Comparison of ENCODE assay signal across 13 cellular contexts in genomic region chr11:114377612-114378267, GRCh38. TPM values are rescaled to one million over a fixed set of nuclear protein-coding genes. Genes with fewer than 3 reads are reported as not detected.
A peak's percentile ranks its signal among the peaks of the same experiment; 100 is the strongest.
DNase-seq lines count a peak whose midpoint lies in the region; ATAC-seq, FAIRE-seq and TF ChIP-seq lines count a peak whose summit lies in the region.
"Had no signal": no experiment of that assay in that cellular context is flagged by ENCODE, and none has a peak within 500 bp of the region (broad histone marks: within the 10 kb centered on the region; RNA-seq: fewer than 3 reads in every experiment).

No MANE protein-coding gene starts in this region.

- no peaks in the 10 kb centered on the region for H3K36me3 Mint-ChIP-seq in stimulated activated naive B cell treated with anti-CD40 and anti-IgM and Interleukin-4, amounts not matched to agents 10 μg/mL and 1 μg/mL and 100 μg/mL, for 72 hours

- no peaks in the 10 kb centered on the region for H3K36me3 ChIP-seq in testis (ENCODE audit: low read depth, missing control alignments)

- no peaks in the 10 kb centered on the region for H3K9me3 ChIP-seq in testis
- H3K9me3 ChIP-seq: psoas muscle had no signal

- TF ChIP-seq POLR2A in GM12891 (IDR thresholded peaks at IDR 0.05; ENCODE audit: low read depth, low read length), result no peak
- no peak for TF ChIP-seq POLR2A in testis (IDR thresholded peaks at IDR 0.05)

- H3K27me3 ChIP-seq in testis, result no peaks in the 10 kb centered on the region

- ATAC-seq in stimulated activated naive B cell treated with anti-CD40 and anti-IgM and Interleukin-4, amounts not matched to agents 10 μg/mL and 1 μg/mL and 100 μg/mL, for 72 hours (replicated peaks), result peak; percentile 48 to 87
- no peak for ATAC-seq in GM18511 (IDR thresholded peaks at IDR 0.05; ENCODE audit: unreplicated experiment)
- ATAC-seq: psoas muscle had no signal

- peak overlapping the region; percentile 43 for H3K27ac Mint-ChIP-seq in stimulated activated naive B cell treated with anti-CD40 and anti-IgM and Interleukin-4, amounts not matched to agents 10 μg/mL and 1 μg/mL and 100 μg/mL, for 72 hours
- H3K27ac Mint-ChIP-seq: activated T-helper 1 cell treated with anti-CD3 and anti-CD28 coated beads, Interleukin-12 subunit alpha, Interleukin-12 subunit beta, Interleukin-2, Interleukin-4 antibody, amounts not matched to agents 30 ng/mL and 10 ng/mL and 1 ng/mL, durations not matched to agents 14 hours and 24 hours and 36 hours had no signal

- intact Hi-C loops in testis (cut with DNase I; ENCODE audit: low total_unique reads), result no loop called here

- H3K9me3 Mint-ChIP-seq in stimulated activated naive B cell treated with anti-CD40 and anti-IgM and Interleukin-4, amounts not matched to agents 10 μg/mL and 1 μg/mL and 100 μg/mL, for 72 hours, result peaks cover 0 to 4% of the 10 kb centered on the region in 2 donors
- H3K9me3 Mint-ChIP-seq: activated T-helper 1 cell treated with anti-CD3 and anti-CD28 coated beads, Interleukin-12 subunit alpha, Interleukin-12 subunit beta, Interleukin-2, Interleukin-4 antibody, amounts not matched to agents 30 ng/mL and 10 ng/mL and 1 ng/mL, durations not matched to agents 14 hours and 24 hours and 36 hours had no signal

- TF ChIP-seq CTCF in foreskin fibroblast (IDR thresholded peaks at IDR 0.05; ENCODE audit: low read depth, low read length) (no peak), testis (IDR thresholded peaks at IDR 0.05) (no peak)

- DNase-seq in GM12891 (ENCODE audit: insufficient read length, low spot score), result no peak
- peak; percentile 26 for DNase-seq in T1000 (lab: John Stamatoyannopoulos, UW)
- peak; percentile 90 to 96 for DNase-seq in foreskin fibroblast
- DNase-seq in stimulated activated naive B cell treated with anti-CD40 and anti-IgM and Interleukin-4, amounts not matched to agents 10 μg/mL and 1 μg/mL and 100 μg/mL, for 72 hours, result peak; percentile 11
- no peak for DNase-seq in testis
- DNase-seq in activated CD8-positive, alpha-beta memory T cell treated with anti-CD3 and anti-CD28 coated beads, Interleukin-2, amount 50 U/mL, for 48 hours, result no peak
- DNase-seq: activated CD4-positive, alpha-beta T cell treated with anti-CD3 and anti-CD28 coated beads for 1 hour; midbrain; NCI-H2029 treated with DMSO at 0.1 percent for 48 hours; psoas muscle had no signal

- H3K27ac ChIP-seq in testis, result no peak overlapping the region
- H3K27ac ChIP-seq: psoas muscle had no signal

- H3K27me3 Mint-ChIP-seq in stimulated activated naive B cell treated with anti-CD40 and anti-IgM and Interleukin-4, amounts not matched to agents 10 μg/mL and 1 μg/mL and 100 μg/mL, for 72 hours, result peaks cover 46 to 52% of the 10 kb centered on the region in 2 donors

- H3K4me3 ChIP-seq in foreskin fibroblast (ENCODE audit: low read depth in 1 of 2, low read length in 2 of 2), result no peak overlapping the region
- H3K4me3 ChIP-seq in testis, result no peak overlapping the region
- H3K4me3 ChIP-seq: psoas muscle had no signal

- WGBS in testis, 2 donors, result 91 to 97% methylated on average over 6 to 7 of the region's 7 CpGs

- H3K4me3 Mint-ChIP-seq in stimulated activated naive B cell treated with anti-CD40 and anti-IgM and Interleukin-4, amounts not matched to agents 10 μg/mL and 1 μg/mL and 100 μg/mL, for 72 hours, result no peak overlapping the region
- H3K4me3 Mint-ChIP-seq: activated T-helper 1 cell treated with anti-CD3 and anti-CD28 coated beads, Interleukin-12 subunit alpha, Interleukin-12 subunit beta, Interleukin-2, Interleukin-4 antibody, amounts not matched to agents 30 ng/mL and 10 ng/mL and 1 ng/mL, durations not matched to agents 14 hours and 24 hours and 36 hours had no signal

- no peak for FAIRE-seq in GM12891 (lab: Jason Lieb, UNC)
- FAIRE-seq: GM12892 had no signal

- no peaks in the 10 kb centered on the region for H3K4me1 ChIP-seq in testis
- H3K4me1 ChIP-seq: psoas muscle had no signal

- H3K4me1 Mint-ChIP-seq in stimulated activated naive B cell treated with anti-CD40 and anti-IgM and Interleukin-4, amounts not matched to agents 10 μg/mL and 1 μg/mL and 100 μg/mL, for 72 hours, result peaks cover 8% of the 10 kb centered on the region in 2 donors

TF ChIP-seq in GM12891, 5 proteins besides CTCF, POLR2A, EP300 and RAD21:
- TF ChIP-seq POLR2AphosphoS5 (IDR thresholded peaks at IDR 0.05; ENCODE audit: low read depth, low read length), result no peak
- peak; percentile 53 for TF ChIP-seq SPI1 (IDR thresholded peaks at IDR 0.05; ENCODE audit: low read depth, low read length)

RNA-seq across cellular contexts. Expression of gene C11orf71, which starts 22.6 kb away (rescaled TPM):
- 3.2 TPM for polyA plus RNA-seq in GM12891 (2012; ENCODE audit: low read depth, missing spikeins)
- 100 to 1,000 TPM in 1 of 2 donors, 10 to 100 TPM in 1; 40.6 to 119 TPM for total RNA-seq in testis
- 119 TPM for polyA plus RNA-seq in testis (ENCODE audit: insufficient read depth, low read depth, low replicate concordance)

RNA-seq across cellular contexts. Expression of gene RBM7, which starts 22.7 kb away (rescaled TPM):
- 15.1 TPM for polyA plus RNA-seq in GM12891 (2012; ENCODE audit: low read depth, missing spikeins)
- 10 to 100 TPM; 17.6 to 22.3 TPM for total RNA-seq in testis
- 37.6 TPM for polyA plus RNA-seq in testis (ENCODE audit: insufficient read depth, low read depth, low replicate concordance)

Comparison
In these comparisons a context has a peak if more than half of its experiments do, and no peak if none do; other contexts are left out.
1. DNase-seq: peak in T1000 (single experiment), foreskin fibroblast (2 of 2) and stimulated activated naive B cell treated with anti-CD40 and anti-IgM and Interleukin-4, amounts not matched to agents 10 μg/mL and 1 μg/mL and 100 μg/mL, for 72 hours (single experiment); none in GM12891 (single experiment), testis (single experiment) and activated CD8-positive, alpha-beta memory T cell treated with anti-CD3 and anti-CD28 coated beads, Interleukin-2, amount 50 U/mL, for 48 hours (single experiment).